Comparison of ENCODE assay signal across 24 cellular contexts in genomic region chrX:152306331-152306730, GRCh38.
"Had no signal": no experiment of that assay in that cellular context is flagged by ENCODE, and none has a peak within 500 bp of the region (broad histone marks: within the 10 kb centered on the region; RNA-seq: fewer than 3 reads in every experiment).

No MANE protein-coding gene starts in this region.

- H3K4me3 ChIP-seq: esophagus squamous epithelium, heart right ventricle, left lung, neural progenitor cell, right lobe of liver, vagina had no signal

- H3K27ac ChIP-seq: esophagus squamous epithelium, heart right ventricle, left lung, neural progenitor cell, parathyroid adenoma, right lobe of liver, vagina had no signal

- H3K4me3 Mint-ChIP-seq: effector memory CD8-positive, alpha-beta T cell; mesothelial cell of epicardium; naive thymus-derived CD4-positive, alpha-beta T cell; nephron; neural progenitor cell; stimulated activated naive B cell treated with anti-CD40 and anti-IgM and Interleukin-4, amounts not matched to agents 10 μg/mL and 1 μg/mL and 100 μg/mL, for 72 hours; stimulated activated naive CD8-positive, alpha-beta T cell treated with anti-CD3 and anti-CD28 coated beads, Interleukin-15, Interleukin-2, amounts not matched to agents 100 ng/mL and 50 ng/mL, for 24 hours had no signal

- DNase-seq: effector memory CD8-positive, alpha-beta T cell; erythroblast; esophagus squamous epithelium; foreskin melanocyte; glutamatergic neuron; heart right ventricle; hippocampal formation; left cardiac atrium; left lung; mesenchymal stem cell; naive thymus-derived CD4-positive, alpha-beta T cell; right lobe of liver; small intestine; stimulated activated CD4-positive, alpha-beta T cell treated with anti-CD3 and anti-CD28 coated beads, Interleukin-15, amount 100 ng/mL, for 24 hours; stimulated activated CD4-positive, alpha-beta T cell treated with anti-CD3 and anti-CD28 coated beads, Interleukin-2, amount 100 ng/mL, for 48 hours; stimulated activated naive B cell treated with anti-CD40 and anti-IgM and Interleukin-4, amounts not matched to agents 10 μg/mL and 1 μg/mL and 100 μg/mL, for 72 hours; trophoblast cell had no signal

- H3K36me3 ChIP-seq: esophagus squamous epithelium, heart right ventricle, left lung, neural progenitor cell, right lobe of liver, vagina had no signal

- H3K27ac Mint-ChIP-seq: effector memory CD8-positive, alpha-beta T cell; mesothelial cell of epicardium; naive thymus-derived CD4-positive, alpha-beta T cell; nephron; neural progenitor cell; progenitor cell of endocrine pancreas; stimulated activated naive B cell treated with anti-CD40 and anti-IgM and Interleukin-4, amounts not matched to agents 10 μg/mL and 1 μg/mL and 100 μg/mL, for 72 hours; stimulated activated naive CD8-positive, alpha-beta T cell treated with anti-CD3 and anti-CD28 coated beads, Interleukin-15, Interleukin-2, amounts not matched to agents 100 ng/mL and 50 ng/mL, for 24 hours had no signal

- H3K27me3 Mint-ChIP-seq: effector memory CD8-positive, alpha-beta T cell; naive thymus-derived CD4-positive, alpha-beta T cell; progenitor cell of endocrine pancreas; stimulated activated naive B cell treated with anti-CD40 and anti-IgM and Interleukin-4, amounts not matched to agents 10 μg/mL and 1 μg/mL and 100 μg/mL, for 72 hours; stimulated activated naive CD8-positive, alpha-beta T cell treated with anti-CD3 and anti-CD28 coated beads, Interleukin-15, Interleukin-2, amounts not matched to agents 100 ng/mL and 50 ng/mL, for 24 hours had no signal

- H3K9me3 Mint-ChIP-seq: effector memory CD8-positive, alpha-beta T cell; stimulated activated naive B cell treated with anti-CD40 and anti-IgM and Interleukin-4, amounts not matched to agents 10 μg/mL and 1 μg/mL and 100 μg/mL, for 72 hours; stimulated activated naive CD8-positive, alpha-beta T cell treated with anti-CD3 and anti-CD28 coated beads, Interleukin-15, Interleukin-2, amounts not matched to agents 100 ng/mL and 50 ng/mL, for 24 hours had no signal

- H3K36me3 Mint-ChIP-seq: mesothelial cell of epicardium; naive thymus-derived CD4-positive, alpha-beta T cell; neural progenitor cell; stimulated activated naive B cell treated with anti-CD40 and anti-IgM and Interleukin-4, amounts not matched to agents 10 μg/mL and 1 μg/mL and 100 μg/mL, for 72 hours had no signal

- H3K4me1 Mint-ChIP-seq: mesothelial cell of epicardium; naive thymus-derived CD4-positive, alpha-beta T cell; nephron; neural progenitor cell; stimulated activated naive B cell treated with anti-CD40 and anti-IgM and Interleukin-4, amounts not matched to agents 10 μg/mL and 1 μg/mL and 100 μg/mL, for 72 hours had no signal

- H3K4me1 ChIP-seq: esophagus squamous epithelium, heart right ventricle, left lung, neural progenitor cell, parathyroid adenoma, right lobe of liver, vagina had no signal

- H3K9me3 ChIP-seq: esophagus squamous epithelium, left lung, right lobe of liver, vagina had no signal

- ATAC-seq: effector memory CD8-positive, alpha-beta T cell; heart right ventricle; left cardiac atrium; left lung; naive thymus-derived CD4-positive, alpha-beta T cell; right lobe of liver; stimulated activated naive B cell treated with anti-CD40 and anti-IgM and Interleukin-4, amounts not matched to agents 10 μg/mL and 1 μg/mL and 100 μg/mL, for 72 hours had no signal

- H3K27me3 ChIP-seq: esophagus squamous epithelium, heart right ventricle, left lung, neural progenitor cell, right lobe of liver, vagina had no signal
